In genomic region chr10:77865585-77866324, GRCh38 we compare ENCODE assay signal across 11 cellular contexts.
A peak's percentile ranks its signal among the peaks of the same experiment; 100 is the strongest.
DNase-seq lines count a peak whose midpoint lies in the region; ATAC-seq and TF ChIP-seq lines count a peak whose summit lies in the region.
"Had no signal": no experiment of that assay in that cellular context is flagged by ENCODE, and none has a peak within 500 bp of the region (broad histone marks: within the 10 kb centered on the region; RNA-seq: fewer than 3 reads in every experiment).

No MANE protein-coding gene starts in this region.

- H3K9me3 Mint-ChIP-seq in MCF 10A (ENCODE audit: unreplicated experiment), result no peaks in the 10 kb centered on the region
- H3K9me3 Mint-ChIP-seq: activated B cell treated with CpG ODN at 0.5 μM for 24 hours; activated T-helper 1 cell treated with anti-CD3 and anti-CD28 coated beads, Interleukin-12 subunit alpha, Interleukin-12 subunit beta, Interleukin-2, Interleukin-4 antibody, amounts not matched to agents 30 ng/mL and 10 ng/mL and 1 ng/mL, durations not matched to agents 14 hours and 24 hours and 36 hours had no signal

- peaks cover 75% of the 10 kb centered on the region for H3K79me2 ChIP-seq in mammary epithelial cell (ENCODE audit: insufficient read depth, low read length)

- TF ChIP-seq CTCF in MCF 10A (IDR thresholded peaks at IDR 0.05; ENCODE audit: unreplicated experiment), result no peak
- TF ChIP-seq CTCF in mammary epithelial cell (conservative IDR thresholded peaks at IDR 0.05 in 1 of 2, IDR thresholded peaks at IDR 0.05 in 1 of 2; ENCODE audit: extremely low read depth in 1 of 2, insufficient read depth in 1 of 2, low read depth in 1 of 2, low read length in 2 of 2), result no peak
- no peak for TF ChIP-seq CTCF in VCaP (conservative IDR thresholded peaks at IDR 0.05)
- no peak for TF ChIP-seq CTCF in uterus (IDR thresholded peaks at IDR 0.05)

- H3K4me1 ChIP-seq in mammary epithelial cell (ENCODE audit: insufficient read depth, low read length) (peaks cover 49% of the 10 kb centered on the region), uterus (peaks cover 3 to 5% of the 10 kb centered on the region in 2 donors)

- no peaks in the 10 kb centered on the region for H3K27me3 Mint-ChIP-seq in MCF 10A (ENCODE audit: insufficient read depth, unreplicated experiment)
- H3K27me3 Mint-ChIP-seq: activated B cell treated with CpG ODN at 0.5 μM for 24 hours had no signal

- 20% methylated on average over 17 of the region's 17 CpGs for WGBS in mammary epithelial cell (ENCODE audit: low coverage, missing lambda C conversion rate)

- H3K9ac ChIP-seq in mammary epithelial cell (ENCODE audit: insufficient read depth, low read length), result no peak overlapping the region

- DNase-seq in MCF 10A (ENCODE audit: unreplicated experiment), result peak; percentile 61
- DNase-seq in mammary epithelial cell, result no peak
- DNase-seq in left kidney (ENCODE audit: low read depth, low spot score), result peak; percentile 71
- no peak for DNase-seq in uterus
- DNase-seq in NCI-H128 (lab: John Stamatoyannopoulos, UW; ENCODE audit: unreplicated experiment), result no peak
- no peak for DNase-seq in AG08396 (ENCODE audit: low spot score)
- DNase-seq: activated B cell treated with CpG ODN at 0.5 μM for 24 hours, NCI-H1694 treated with DMSO at 0.1 percent for 48 hours had no signal

- POLR2A ChIA-PET in MCF 10A (lab: Yijun Ruan, JAX), result interaction anchor here (1.1 to 33.0 kb wide), 4 partner anchors 8 to 81 kb away, joined by 3 to 903 read pairs (median 194); no protein-coding TSS in a partner anchor

- peaks cover 100% of the 10 kb centered on the region for H3K36me3 Mint-ChIP-seq in MCF 10A (ENCODE audit: insufficient read depth, unreplicated experiment)

- peak overlapping the region; percentile 97 for H3K27ac Mint-ChIP-seq in MCF 10A (ENCODE audit: low read depth, unreplicated experiment)
- H3K27ac Mint-ChIP-seq: activated B cell treated with CpG ODN at 0.5 μM for 24 hours; activated T-helper 1 cell treated with anti-CD3 and anti-CD28 coated beads, Interleukin-12 subunit alpha, Interleukin-12 subunit beta, Interleukin-2, Interleukin-4 antibody, amounts not matched to agents 30 ng/mL and 10 ng/mL and 1 ng/mL, durations not matched to agents 14 hours and 24 hours and 36 hours had no signal

- H3K4me2 ChIP-seq in mammary epithelial cell (ENCODE audit: insufficient read depth, low read depth, low read length), result no peak overlapping the region

- intact Hi-C loops in MCF 10A (cut with micrococcal nuclease), result no loop called here
- intact Hi-C loops in mammary epithelial cell (cut with micrococcal nuclease), result no loop called here
- intact Hi-C loops in uterus (cut with DNase I; ENCODE audit: low total_unique reads), result no loop called here

- H3K9me3 ChIP-seq in mammary epithelial cell (replicated peaks; ENCODE audit: insufficient read depth, low read length), result no peaks in the 10 kb centered on the region
- H3K9me3 ChIP-seq in uterus, result no peaks in the 10 kb centered on the region

- no peak overlapping the region for H3K27ac ChIP-seq in mammary epithelial cell (ENCODE audit: insufficient read depth, low read depth, low read length)
- peak overlapping the region; percentile 49 for H3K27ac ChIP-seq in VCaP
- H3K27ac ChIP-seq in uterus, result peak overlapping the region; percentile 39 to 59

- CTCF ChIA-PET in MCF 10A (lab: Yijun Ruan, JAX), result interaction anchor here (0.6 to 1.0 kb wide), 2 partner anchors 14 to 18 kb away, joined by 3 read pairs; no protein-coding TSS in a partner anchor
- CTCF ChIA-PET in mammary epithelial cell (lab: Charles Lee; ENCODE audit: low non-redundant PET), result no interaction called here

- no peak for TF ChIP-seq POLR2A in uterus (IDR thresholded peaks at IDR 0.05)

- H3K27me3 ChIP-seq in mammary epithelial cell (ENCODE audit: insufficient read depth, low read length) (no peaks in the 10 kb centered on the region), uterus (no peaks in the 10 kb centered on the region)

- in situ Hi-C loops in mammary epithelial cell (cut with MboI; ENCODE audit: low sequenced_read_pairs in 2 of 2), result no loop called here

- dilution Hi-C loops in mammary epithelial cell (cut with HindIII; ENCODE audit: low sequenced_read_pairs), result no loop called here

- H3K4me3 Mint-ChIP-seq in MCF 10A (ENCODE audit: unreplicated experiment), result peak overlapping the region; percentile 21
- H3K4me3 Mint-ChIP-seq: activated B cell treated with CpG ODN at 0.5 μM for 24 hours; activated T-helper 1 cell treated with anti-CD3 and anti-CD28 coated beads, Interleukin-12 subunit alpha, Interleukin-12 subunit beta, Interleukin-2, Interleukin-4 antibody, amounts not matched to agents 30 ng/mL and 10 ng/mL and 1 ng/mL, durations not matched to agents 14 hours and 24 hours and 36 hours had no signal

- peaks cover 84% of the 10 kb centered on the region for H3K4me1 Mint-ChIP-seq in MCF 10A (ENCODE audit: insufficient read depth, unreplicated experiment)
- H3K4me1 Mint-ChIP-seq: activated B cell treated with CpG ODN at 0.5 μM for 24 hours had no signal

- BruUV-seq in MCF 10A (replicated peaks; lab: Mats Ljungman, UMichigan), result no TSS peak
- no TSS peak for BruUV-seq in mammary epithelial cell (replicated peaks; lab: Mats Ljungman, UMichigan)

- no peak overlapping the region for H2AFZ ChIP-seq in mammary epithelial cell (ENCODE audit: low read depth, low read length)

- H3K36me3 ChIP-seq in mammary epithelial cell (ENCODE audit: insufficient read depth, low read length) (peaks cover 7% of the 10 kb centered on the region), uterus (no peaks in the 10 kb centered on the region)

- no peak overlapping the region for H3K4me3 ChIP-seq in mammary epithelial cell (replicated peaks in 1 of 3; ENCODE audit: insufficient read depth in 1 of 3, low read depth in 2 of 3, low read length in 3 of 3)
- H3K4me3 ChIP-seq in uterus, result no peak overlapping the region

- H4K20me1 ChIP-seq in mammary epithelial cell (ENCODE audit: insufficient read depth, low read length), result no peaks in the 10 kb centered on the region

- ATAC-seq in HG02885 (IDR thresholded peaks at IDR 0.05; ENCODE audit: poor library complexity, unreplicated experiment), result no peak

Comparison
In these comparisons a context has a peak if more than half of its experiments do, and no peak if none do; other contexts are left out.
1. DNase-seq: peak in MCF 10A (single experiment) and left kidney (single experiment); none in mammary epithelial cell (single experiment), uterus (0 of 2), NCI-H128 (single experiment) and AG08396 (single experiment).